19 cellular contexts compared by ENCODE assay signal in the genomic region with DNA sequence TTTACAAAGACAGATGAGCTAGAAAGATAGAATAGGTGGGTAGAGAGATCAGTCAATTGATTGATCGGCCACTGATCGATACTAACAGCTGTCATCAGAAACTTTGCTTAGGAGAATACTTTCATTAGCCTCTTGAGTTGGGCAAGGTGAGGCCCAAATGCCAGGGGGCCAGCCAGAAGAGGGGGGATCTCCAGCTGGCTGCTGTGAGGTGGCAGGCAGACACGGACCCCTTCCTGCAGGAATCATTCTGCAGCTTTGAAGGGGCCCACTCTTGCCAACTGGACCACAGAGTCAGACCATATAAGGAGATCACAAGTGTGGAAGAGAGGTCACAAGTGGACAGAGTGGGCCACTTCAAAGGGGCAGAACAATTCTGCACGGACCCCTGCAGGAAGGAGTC.
"Had no signal": no experiment of that assay in that cellular context is flagged by ENCODE, and none has a peak within 500 bp of the region (broad histone marks: within the 10 kb centered on the region; RNA-seq: fewer than 3 reads in every experiment).

No MANE protein-coding gene starts in this region.

- H3K4me1 Mint-ChIP-seq: central memory CD8-positive, alpha-beta T cell; naive thymus-derived CD8-positive, alpha-beta T cell had no signal

- H3K79me2 ChIP-seq: hepatocyte, parathyroid adenoma had no signal

- H3K36me3 Mint-ChIP-seq: naive thymus-derived CD8-positive, alpha-beta T cell; stimulated activated effector memory CD8-positive, alpha-beta T cell treated with anti-CD3 and anti-CD28 coated beads, Interleukin-12 subunit alpha, Interleukin-12 subunit beta, amount 100 ng/mL, for 72 hours had no signal

- H3K27me3 ChIP-seq: esophagus squamous epithelium, hepatocyte, right lobe of liver, tibial nerve had no signal

- H3K9me3 ChIP-seq: esophagus squamous epithelium, prostate gland, right lobe of liver, tibial nerve had no signal

- H3K36me3 ChIP-seq: esophagus squamous epithelium, prostate gland, right lobe of liver, tibial nerve had no signal

- ATAC-seq: effector memory CD8-positive, alpha-beta T cell; left cardiac atrium; naive thymus-derived CD8-positive, alpha-beta T cell; right lobe of liver; stimulated activated effector memory CD8-positive, alpha-beta T cell treated with anti-CD3 and anti-CD28 coated beads, Interleukin-12 subunit alpha, Interleukin-12 subunit beta, amount 100 ng/mL, for 72 hours; stimulated activated naive CD8-positive, alpha-beta T cell treated with anti-CD3 and anti-CD28 coated beads, Interleukin-15, Interleukin-2, amounts not matched to agents 100 U/mL and 50 U/mL, for 24 hours had no signal

- H3K4me2 ChIP-seq: hepatocyte had no signal

- H3K27ac Mint-ChIP-seq: effector memory CD8-positive, alpha-beta T cell; naive thymus-derived CD8-positive, alpha-beta T cell; stimulated activated effector memory CD8-positive, alpha-beta T cell treated with anti-CD3 and anti-CD28 coated beads, Interleukin-12 subunit alpha, Interleukin-12 subunit beta, amount 100 ng/mL, for 72 hours had no signal

- H2AFZ ChIP-seq: hepatocyte, parathyroid adenoma had no signal

- H3K4me1 ChIP-seq: prostate gland, right lobe of liver, tibial nerve had no signal

- H3K9ac ChIP-seq: parathyroid adenoma had no signal

- H3K9me3 Mint-ChIP-seq: stimulated activated effector memory CD8-positive, alpha-beta T cell treated with anti-CD3 and anti-CD28 coated beads, Interleukin-12 subunit alpha, Interleukin-12 subunit beta, amount 100 ng/mL, for 72 hours had no signal

- H3K4me3 Mint-ChIP-seq: central memory CD8-positive, alpha-beta T cell; effector memory CD8-positive, alpha-beta T cell; naive thymus-derived CD8-positive, alpha-beta T cell; stimulated activated effector memory CD8-positive, alpha-beta T cell treated with anti-CD3 and anti-CD28 coated beads, Interleukin-12 subunit alpha, Interleukin-12 subunit beta, amount 100 ng/mL, for 72 hours had no signal

- DNase-seq: effector memory CD8-positive, alpha-beta T cell; esophagus squamous epithelium; foreskin fibroblast; head of caudate nucleus; kidney; left cardiac atrium; naive thymus-derived CD8-positive, alpha-beta T cell; occipital lobe; right lobe of liver; stimulated activated CD4-positive, alpha-beta T cell treated with anti-CD3 and anti-CD28 coated beads, Interleukin-4, amount 100 ng/mL, for 1 hour; stimulated activated CD8-positive, alpha-beta memory T cell treated with anti-CD3 and anti-CD28 coated beads, Interleukin-4, amount 100 ng/mL, for 48 hours; stimulated activated naive CD8-positive, alpha-beta T cell treated with anti-CD3 and anti-CD28 coated beads, Interleukin-15, Interleukin-2, amounts not matched to agents 100 U/mL and 50 U/mL, for 24 hours had no signal

- H3K27ac ChIP-seq: epithelial cell of prostate, esophagus squamous epithelium, parathyroid adenoma, prostate gland, right lobe of liver, tibial nerve had no signal

- H3K4me3 ChIP-seq: esophagus squamous epithelium, hepatocyte, prostate gland, right lobe of liver, tibial nerve had no signal

- H3K27me3 Mint-ChIP-seq: central memory CD8-positive, alpha-beta T cell had no signal
